1 cellular context compared by ENCODE assay signal in genomic region chr17:44076716-44077594, GRCh38.
TF ChIP-seq lines count a peak whose summit lies in the region.

No MANE protein-coding gene starts in this region.

TF ChIP-seq in HepG2, 621 proteins besides CTCF, POLR2A, EP300 and RAD21 (continued from another document and continues in another):
- TF ChIP-seq ZNF547 (CRISPR knock-in tag; IDR thresholded peaks at IDR 0.05) (no peak), ZNF563 (CRISPR knock-in tag; IDR thresholded peaks at IDR 0.05) (no peak), RXRB (CRISPR knock-in tag; IDR thresholded peaks at IDR 0.05; ENCODE audit: borderline replicate concordance) (no peak), SP5 (CRISPR knock-in tag; IDR thresholded peaks at IDR 0.05; ENCODE audit: borderline replicate concordance, low read depth) (peak; percentile 52; the same call in 1 of the 2 replicates), ZNF224 (CRISPR knock-in tag; IDR thresholded peaks at IDR 0.05) (peak; percentile 74; the same call in 1 of the 2 replicates), ZNF207 (IDR thresholded peaks at IDR 0.05; ENCODE audit: borderline replicate concordance) (no peak), ARNT2 (CRISPR knock-in tag; IDR thresholded peaks at IDR 0.05; ENCODE audit: low read depth) (no peak), HMG20A (CRISPR knock-in tag; IDR thresholded peaks at IDR 0.05; ENCODE audit: borderline replicate concordance) (no peak), ONECUT2 (CRISPR knock-in tag; IDR thresholded peaks at IDR 0.05) (0 out of 2 replicates have a peak, but pooled peaks have one; percentile 21), KDM2A (CRISPR knock-in tag; IDR thresholded peaks at IDR 0.05; ENCODE audit: borderline replicate concordance, low read depth) (no peak), ZBTB7B (CRISPR knock-in tag; IDR thresholded peaks at IDR 0.05) (peak; percentile 72; the same call in 1 of the 2 replicates), TGIF2 (CRISPR knock-in tag; IDR thresholded peaks at IDR 0.05) (no peak), ARID5B (CRISPR knock-in tag; IDR thresholded peaks at IDR 0.05) (peak; percentile 43; the same call in 1 of the 2 replicates), ZZZ3 (CRISPR knock-in tag; IDR thresholded peaks at IDR 0.05; ENCODE audit: borderline replicate concordance) (no peak), ZNF17 (CRISPR knock-in tag; IDR thresholded peaks at IDR 0.05) (no peak), KAT8 (CRISPR knock-in tag; IDR thresholded peaks at IDR 0.05) (0 out of 2 replicates have a peak, but pooled peaks have one; percentile 26), ZNF792 (CRISPR knock-in tag; IDR thresholded peaks at IDR 0.05) (no peak), SRY (CRISPR knock-in tag; IDR thresholded peaks at IDR 0.05) (no peak), SPEN (CRISPR knock-in tag; IDR thresholded peaks at IDR 0.05; ENCODE audit: low read depth) (no peak), TBX3 (IDR thresholded peaks at IDR 0.05; ENCODE audit: borderline replicate concordance) (no peak), SALL1 (CRISPR knock-in tag; IDR thresholded peaks at IDR 0.05) (peak; percentile 71), ATF7 (IDR thresholded peaks at IDR 0.05) (no peak), ATF7 (CRISPR knock-in tag; IDR thresholded peaks at IDR 0.05) (no peak), POGK (CRISPR knock-in tag; conservative IDR thresholded peaks at IDR 0.05) (no peak), GATA4 (IDR thresholded peaks at IDR 0.05; ENCODE audit: borderline replicate concordance, low read depth) (no peak), HOXD1 (CRISPR knock-in tag; IDR thresholded peaks at IDR 0.05) (no peak), MYNN (CRISPR knock-in tag; IDR thresholded peaks at IDR 0.05; ENCODE audit: low read depth) (no peak), FOXP1 (IDR thresholded peaks at IDR 0.05) (no peak), FOXP1 (CRISPR knock-in tag; IDR thresholded peaks at IDR 0.05) (peak; percentile 71; the same call in 1 of the 2 replicates), RORA (CRISPR knock-in tag; IDR thresholded peaks at IDR 0.05) (no peak), HHEX (CRISPR knock-in tag; IDR thresholded peaks at IDR 0.05) (no peak), KLF13 (CRISPR knock-in tag; IDR thresholded peaks at IDR 0.05) (no peak), KMT2B (CRISPR knock-in tag; IDR thresholded peaks at IDR 0.05) (no peak), ETV6 (CRISPR knock-in tag; conservative IDR thresholded peaks at IDR 0.05) (no peak)
- TF ChIP-seq, protein P1, sequence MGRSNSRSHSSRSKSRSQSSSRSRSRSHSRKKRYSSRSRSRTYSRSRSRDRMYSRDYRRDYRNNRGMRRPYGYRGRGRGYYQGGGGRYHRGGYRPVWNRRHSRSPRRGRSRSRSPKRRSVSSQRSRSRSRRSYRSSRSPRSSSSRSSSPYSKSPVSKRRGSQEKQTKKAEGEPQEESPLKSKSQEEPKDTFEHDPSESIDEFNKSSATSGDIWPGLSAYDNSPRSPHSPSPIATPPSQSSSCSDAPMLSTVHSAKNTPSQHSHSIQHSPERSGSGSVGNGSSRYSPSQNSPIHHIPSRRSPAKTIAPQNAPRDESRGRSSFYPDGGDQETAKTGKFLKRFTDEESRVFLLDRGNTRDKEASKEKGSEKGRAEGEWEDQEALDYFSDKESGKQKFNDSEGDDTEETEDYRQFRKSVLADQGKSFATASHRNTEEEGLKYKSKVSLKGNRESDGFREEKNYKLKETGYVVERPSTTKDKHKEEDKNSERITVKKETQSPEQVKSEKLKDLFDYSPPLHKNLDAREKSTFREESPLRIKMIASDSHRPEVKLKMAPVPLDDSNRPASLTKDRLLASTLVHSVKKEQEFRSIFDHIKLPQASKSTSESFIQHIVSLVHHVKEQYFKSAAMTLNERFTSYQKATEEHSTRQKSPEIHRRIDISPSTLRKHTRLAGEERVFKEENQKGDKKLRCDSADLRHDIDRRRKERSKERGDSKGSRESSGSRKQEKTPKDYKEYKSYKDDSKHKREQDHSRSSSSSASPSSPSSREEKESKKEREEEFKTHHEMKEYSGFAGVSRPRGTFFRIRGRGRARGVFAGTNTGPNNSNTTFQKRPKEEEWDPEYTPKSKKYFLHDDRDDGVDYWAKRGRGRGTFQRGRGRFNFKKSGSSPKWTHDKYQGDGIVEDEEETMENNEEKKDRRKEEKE (IDR thresholded peaks at IDR 0.05) = no peak
- TF ChIP-seq, protein P2, sequence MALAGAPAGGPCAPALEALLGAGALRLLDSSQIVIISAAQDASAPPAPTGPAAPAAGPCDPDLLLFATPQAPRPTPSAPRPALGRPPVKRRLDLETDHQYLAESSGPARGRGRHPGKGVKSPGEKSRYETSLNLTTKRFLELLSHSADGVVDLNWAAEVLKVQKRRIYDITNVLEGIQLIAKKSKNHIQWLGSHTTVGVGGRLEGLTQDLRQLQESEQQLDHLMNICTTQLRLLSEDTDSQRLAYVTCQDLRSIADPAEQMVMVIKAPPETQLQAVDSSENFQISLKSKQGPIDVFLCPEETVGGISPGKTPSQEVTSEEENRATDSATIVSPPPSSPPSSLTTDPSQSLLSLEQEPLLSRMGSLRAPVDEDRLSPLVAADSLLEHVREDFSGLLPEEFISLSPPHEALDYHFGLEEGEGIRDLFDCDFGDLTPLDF (CRISPR knock-in tag; IDR thresholded peaks at IDR 0.05) = 0 out of 2 replicates have a peak, but pooled peaks have one; percentile 40
- TF ChIP-seq, protein P3, sequence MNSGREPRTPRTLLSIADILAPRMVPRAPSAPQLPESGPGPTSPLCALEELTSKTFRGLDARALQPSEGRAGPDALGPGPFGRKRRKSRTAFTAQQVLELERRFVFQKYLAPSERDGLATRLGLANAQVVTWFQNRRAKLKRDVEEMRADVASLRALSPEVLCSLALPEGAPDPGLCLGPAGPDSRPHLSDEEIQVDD (CRISPR knock-in tag; IDR thresholded peaks at IDR 0.05; ENCODE audit: borderline replicate concordance) = no peak
- TF ChIP-seq, protein P4, sequence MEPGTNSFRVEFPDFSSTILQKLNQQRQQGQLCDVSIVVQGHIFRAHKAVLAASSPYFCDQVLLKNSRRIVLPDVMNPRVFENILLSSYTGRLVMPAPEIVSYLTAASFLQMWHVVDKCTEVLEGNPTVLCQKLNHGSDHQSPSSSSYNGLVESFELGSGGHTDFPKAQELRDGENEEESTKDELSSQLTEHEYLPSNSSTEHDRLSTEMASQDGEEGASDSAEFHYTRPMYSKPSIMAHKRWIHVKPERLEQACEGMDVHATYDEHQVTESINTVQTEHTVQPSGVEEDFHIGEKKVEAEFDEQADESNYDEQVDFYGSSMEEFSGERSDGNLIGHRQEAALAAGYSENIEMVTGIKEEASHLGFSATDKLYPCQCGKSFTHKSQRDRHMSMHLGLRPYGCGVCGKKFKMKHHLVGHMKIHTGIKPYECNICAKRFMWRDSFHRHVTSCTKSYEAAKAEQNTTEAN (CRISPR knock-in tag; conservative IDR thresholded peaks at IDR 0.05) = no peak
- TF ChIP-seq, protein P5, sequence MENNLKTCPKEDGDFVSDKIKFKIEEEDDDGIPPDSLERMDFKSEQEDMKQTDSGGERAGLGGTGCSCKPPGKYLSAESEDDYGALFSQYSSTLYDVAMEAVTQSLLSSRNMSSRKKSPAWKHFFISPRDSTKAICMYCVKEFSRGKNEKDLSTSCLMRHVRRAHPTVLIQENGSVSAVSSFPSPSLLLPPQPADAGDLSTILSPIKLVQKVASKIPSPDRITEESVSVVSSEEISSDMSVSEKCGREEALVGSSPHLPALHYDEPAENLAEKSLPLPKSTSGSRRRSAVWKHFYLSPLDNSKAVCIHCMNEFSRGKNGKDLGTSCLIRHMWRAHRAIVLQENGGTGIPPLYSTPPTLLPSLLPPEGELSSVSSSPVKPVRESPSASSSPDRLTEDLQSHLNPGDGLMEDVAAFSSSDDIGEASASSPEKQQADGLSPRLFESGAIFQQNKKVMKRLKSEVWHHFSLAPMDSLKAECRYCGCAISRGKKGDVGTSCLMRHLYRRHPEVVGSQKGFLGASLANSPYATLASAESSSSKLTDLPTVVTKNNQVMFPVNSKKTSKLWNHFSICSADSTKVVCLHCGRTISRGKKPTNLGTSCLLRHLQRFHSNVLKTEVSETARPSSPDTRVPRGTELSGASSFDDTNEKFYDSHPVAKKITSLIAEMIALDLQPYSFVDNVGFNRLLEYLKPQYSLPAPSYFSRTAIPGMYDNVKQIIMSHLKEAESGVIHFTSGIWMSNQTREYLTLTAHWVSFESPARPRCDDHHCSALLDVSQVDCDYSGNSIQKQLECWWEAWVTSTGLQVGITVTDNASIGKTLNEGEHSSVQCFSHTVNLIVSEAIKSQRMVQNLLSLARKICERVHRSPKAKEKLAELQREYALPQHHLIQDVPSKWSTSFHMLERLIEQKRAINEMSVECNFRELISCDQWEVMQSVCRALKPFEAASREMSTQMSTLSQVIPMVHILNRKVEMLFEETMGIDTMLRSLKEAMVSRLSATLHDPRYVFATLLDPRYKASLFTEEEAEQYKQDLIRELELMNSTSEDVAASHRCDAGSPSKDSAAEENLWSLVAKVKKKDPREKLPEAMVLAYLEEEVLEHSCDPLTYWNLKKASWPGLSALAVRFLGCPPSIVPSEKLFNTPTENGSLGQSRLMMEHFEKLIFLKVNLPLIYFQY (CRISPR knock-in tag; IDR thresholded peaks at IDR 0.05; ENCODE audit: borderline replicate concordance) = no peak
- TF ChIP-seq, protein P6, sequence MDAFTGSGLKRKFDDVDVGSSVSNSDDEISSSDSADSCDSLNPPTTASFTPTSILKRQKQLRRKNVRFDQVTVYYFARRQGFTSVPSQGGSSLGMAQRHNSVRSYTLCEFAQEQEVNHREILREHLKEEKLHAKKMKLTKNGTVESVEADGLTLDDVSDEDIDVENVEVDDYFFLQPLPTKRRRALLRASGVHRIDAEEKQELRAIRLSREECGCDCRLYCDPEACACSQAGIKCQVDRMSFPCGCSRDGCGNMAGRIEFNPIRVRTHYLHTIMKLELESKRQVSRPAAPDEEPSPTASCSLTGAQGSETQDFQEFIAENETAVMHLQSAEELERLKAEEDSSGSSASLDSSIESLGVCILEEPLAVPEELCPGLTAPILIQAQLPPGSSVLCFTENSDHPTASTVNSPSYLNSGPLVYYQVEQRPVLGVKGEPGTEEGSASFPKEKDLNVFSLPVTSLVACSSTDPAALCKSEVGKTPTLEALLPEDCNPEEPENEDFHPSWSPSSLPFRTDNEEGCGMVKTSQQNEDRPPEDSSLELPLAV (CRISPR knock-in tag; conservative IDR thresholded peaks at IDR 0.05; ENCODE audit: low read depth) = no peak
- TF ChIP-seq, protein P7, sequence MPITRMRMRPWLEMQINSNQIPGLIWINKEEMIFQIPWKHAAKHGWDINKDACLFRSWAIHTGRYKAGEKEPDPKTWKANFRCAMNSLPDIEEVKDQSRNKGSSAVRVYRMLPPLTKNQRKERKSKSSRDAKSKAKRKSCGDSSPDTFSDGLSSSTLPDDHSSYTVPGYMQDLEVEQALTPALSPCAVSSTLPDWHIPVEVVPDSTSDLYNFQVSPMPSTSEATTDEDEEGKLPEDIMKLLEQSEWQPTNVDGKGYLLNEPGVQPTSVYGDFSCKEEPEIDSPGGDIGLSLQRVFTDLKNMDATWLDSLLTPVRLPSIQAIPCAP (CRISPR knock-in tag; IDR thresholded peaks at IDR 0.05; ENCODE audit: low read depth) = no peak
- TF ChIP-seq, protein P8, sequence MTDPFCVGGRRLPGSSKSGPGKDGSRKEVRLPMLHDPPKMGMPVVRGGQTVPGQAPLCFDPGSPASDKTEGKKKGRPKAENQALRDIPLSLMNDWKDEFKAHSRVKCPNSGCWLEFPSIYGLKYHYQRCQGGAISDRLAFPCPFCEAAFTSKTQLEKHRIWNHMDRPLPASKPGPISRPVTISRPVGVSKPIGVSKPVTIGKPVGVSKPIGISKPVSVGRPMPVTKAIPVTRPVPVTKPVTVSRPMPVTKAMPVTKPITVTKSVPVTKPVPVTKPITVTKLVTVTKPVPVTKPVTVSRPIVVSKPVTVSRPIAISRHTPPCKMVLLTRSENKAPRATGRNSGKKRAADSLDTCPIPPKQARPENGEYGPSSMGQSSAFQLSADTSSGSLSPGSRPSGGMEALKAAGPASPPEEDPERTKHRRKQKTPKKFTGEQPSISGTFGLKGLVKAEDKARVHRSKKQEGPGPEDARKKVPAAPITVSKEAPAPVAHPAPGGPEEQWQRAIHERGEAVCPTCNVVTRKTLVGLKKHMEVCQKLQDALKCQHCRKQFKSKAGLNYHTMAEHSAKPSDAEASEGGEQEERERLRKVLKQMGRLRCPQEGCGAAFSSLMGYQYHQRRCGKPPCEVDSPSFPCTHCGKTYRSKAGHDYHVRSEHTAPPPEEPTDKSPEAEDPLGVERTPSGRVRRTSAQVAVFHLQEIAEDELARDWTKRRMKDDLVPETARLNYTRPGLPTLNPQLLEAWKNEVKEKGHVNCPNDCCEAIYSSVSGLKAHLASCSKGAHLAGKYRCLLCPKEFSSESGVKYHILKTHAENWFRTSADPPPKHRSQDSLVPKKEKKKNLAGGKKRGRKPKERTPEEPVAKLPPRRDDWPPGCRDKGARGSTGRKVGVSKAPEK (CRISPR knock-in tag; IDR thresholded peaks at IDR 0.05; ENCODE audit: borderline replicate concordance) = no peak
